ENCODE assay signal across 8 cellular contexts in the genomic region with DNA sequence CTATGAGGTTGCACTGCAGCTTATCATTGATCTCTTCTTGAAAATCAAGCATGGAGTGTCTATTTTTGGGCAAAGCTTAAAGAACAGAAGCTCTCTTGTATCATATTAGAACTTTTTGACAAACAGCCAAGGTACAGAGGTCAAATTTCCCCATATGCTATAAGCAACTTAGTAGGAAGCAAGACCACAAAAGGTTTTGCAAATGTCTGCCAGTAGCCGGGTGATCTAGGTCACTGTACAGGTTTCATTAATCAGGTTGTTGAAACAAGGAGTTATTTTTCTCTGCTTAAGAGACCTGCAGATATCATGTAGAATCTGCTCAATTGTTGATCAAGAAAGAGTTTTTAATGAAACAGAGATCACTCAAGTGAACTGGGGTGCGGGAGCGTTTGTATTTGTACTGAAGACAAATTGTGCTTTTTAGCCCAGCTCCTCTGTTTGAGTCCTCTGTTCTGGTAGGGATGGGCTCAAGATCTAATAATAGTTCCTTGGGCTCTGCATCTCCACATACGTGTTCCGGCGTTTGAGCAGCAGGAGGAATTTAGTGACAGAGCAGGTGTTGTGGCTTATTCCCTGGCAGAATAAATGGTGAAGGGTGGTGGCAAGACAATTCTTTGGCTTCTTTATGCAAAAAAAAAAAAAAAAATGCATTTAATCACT. TPM values are rescaled to one million over a fixed set of nuclear protein-coding genes. Genes with fewer than 3 reads are reported as not detected.
DNase-seq lines count a peak whose midpoint lies in the region; ATAC-seq and TF ChIP-seq lines count a peak whose summit lies in the region.

No MANE protein-coding gene starts in this region.

- no peaks in the 10 kb centered on the region for H3K9me3 ChIP-seq in OCI-LY7 (ENCODE audit: low read length)

- no peaks in the 10 kb centered on the region for H3K9me2 ChIP-seq in OCI-LY7 (ENCODE audit: insufficient read depth, low read length)

- CTCF ChIA-PET in OCI-LY7 (lab: Charles Lee; ENCODE audit: unreplicated experiment) = interaction anchor here (0.6 to 1.8 kb wide), 5 partner anchors 83 to 151 kb away, joined by 3 to 9 read pairs (median 4); no protein-coding TSS in a partner anchor

- no peak overlapping the region for H2AFZ ChIP-seq in OCI-LY7 (ENCODE audit: low read length)

- peaks cover 29% of the 10 kb centered on the region for H3K36me3 ChIP-seq in OCI-LY7 (ENCODE audit: insufficient read depth, low read length)

- DNase-seq in T-helper 1 cell = no peak
- no peak for DNase-seq in OCI-LY7 (ENCODE audit: low spot score)
- no peak for DNase-seq in natural killer cell treated with Interleukin-12 subunit alpha and Interleukin-12 subunit beta and Interleukin-15 and Interleukin-18, amount 100 ng/mL, for 72 hours (ENCODE audit: low spot score)
- no peak for DNase-seq in 8988T
- no peak for DNase-seq in NK-92 treated with Interleukin-12 subunit alpha and Interleukin-12 subunit beta, amount 100 ng/mL, for 24 hours (lab: John Stamatoyannopoulos, UW)
- DNase-seq in stimulated activated CD4-positive, alpha-beta T cell treated with anti-CD3 and anti-CD28 coated beads, Interleukin-4, amount 100 ng/mL, for 4 hours = no peak

- H3K4me3 Mint-ChIP-seq in T-helper 1 cell treated with Interleukin-12 subunit alpha and Interleukin-12 subunit beta and Interleukin-4 antibody, amounts not matched to agents 30 μg/mL and 1 μg/mL, for 36 hours = no peak overlapping the region
- peak overlapping the region; percentile 58 for H3K4me3 Mint-ChIP-seq in dendritic cell treated with granulocyte-macrophage colony-stimulating factor and Interleukin-4, amounts not matched to agents 40 ng/mL and 50 ng/mL, for 4 days
- H3K4me3 Mint-ChIP-seq in natural killer cell treated with Interleukin-12 subunit alpha and Interleukin-12 subunit beta and Interleukin-15 and Interleukin-18, amount 100 ng/mL, for 72 hours = no peak overlapping the region

- peak overlapping the region; percentile 39 for H3K27ac Mint-ChIP-seq in T-helper 1 cell treated with Interleukin-12 subunit alpha and Interleukin-12 subunit beta and Interleukin-4 antibody, amounts not matched to agents 30 μg/mL and 1 μg/mL, for 36 hours
- H3K27ac Mint-ChIP-seq in dendritic cell treated with granulocyte-macrophage colony-stimulating factor and Interleukin-4, amounts not matched to agents 40 ng/mL and 50 ng/mL, for 4 days = peak overlapping the region; percentile 100
- H3K27ac Mint-ChIP-seq in natural killer cell treated with Interleukin-12 subunit alpha and Interleukin-12 subunit beta and Interleukin-15 and Interleukin-18, amount 100 ng/mL, for 72 hours = peak overlapping the region; percentile 57 to 98

- ATAC-seq in natural killer cell treated with Interleukin-12 subunit alpha and Interleukin-12 subunit beta and Interleukin-15 and Interleukin-18, amount 100 ng/mL, for 72 hours = no peak

- no peaks in the 10 kb centered on the region for H3K27me3 Mint-ChIP-seq in T-helper 1 cell treated with Interleukin-12 subunit alpha and Interleukin-12 subunit beta and Interleukin-4 antibody, amounts not matched to agents 30 μg/mL and 1 μg/mL, for 36 hours (ENCODE audit: low read depth)
- no peaks in the 10 kb centered on the region for H3K27me3 Mint-ChIP-seq in dendritic cell treated with granulocyte-macrophage colony-stimulating factor and Interleukin-4, amounts not matched to agents 40 ng/mL and 50 ng/mL, for 4 days
- H3K27me3 Mint-ChIP-seq in natural killer cell treated with Interleukin-12 subunit alpha and Interleukin-12 subunit beta and Interleukin-15 and Interleukin-18, amount 100 ng/mL, for 72 hours = peaks cover 0 to 2% of the 10 kb centered on the region in 2 donors

- peaks cover 16% of the 10 kb centered on the region for H4K20me1 ChIP-seq in OCI-LY7 (ENCODE audit: insufficient read depth, low read length)

- BruUV-seq in OCI-LY7 (replicated peaks; lab: Mats Ljungman, UMichigan) = no TSS peak

- POLR2A ChIA-PET in OCI-LY7 (lab: Charles Lee) = interaction anchor here (0.6 to 4.4 kb wide), 10 partner anchors 33 to 380 kb away, joined by 3 to 25 read pairs (median 4); no protein-coding TSS in a partner anchor

- peaks cover 26% of the 10 kb centered on the region for H3K79me2 ChIP-seq in OCI-LY7 (ENCODE audit: insufficient read depth, low read depth, low read length)

- TF ChIP-seq CTCF in OCI-LY7 (conservative IDR thresholded peaks at IDR 0.05; ENCODE audit: low read length) = no peak

- H3K9me3 Mint-ChIP-seq in T-helper 1 cell treated with Interleukin-12 subunit alpha and Interleukin-12 subunit beta and Interleukin-4 antibody, amounts not matched to agents 30 μg/mL and 1 μg/mL, for 36 hours = no peaks in the 10 kb centered on the region
- no peaks in the 10 kb centered on the region for H3K9me3 Mint-ChIP-seq in dendritic cell treated with granulocyte-macrophage colony-stimulating factor and Interleukin-4, amounts not matched to agents 40 ng/mL and 50 ng/mL, for 4 days
- H3K9me3 Mint-ChIP-seq in natural killer cell treated with Interleukin-12 subunit alpha and Interleukin-12 subunit beta and Interleukin-15 and Interleukin-18, amount 100 ng/mL, for 72 hours = no peaks in the 10 kb centered on the region

- intact Hi-C loops in OCI-LY7 (cut with micrococcal nuclease; ENCODE audit: unreplicated experiment) = loop anchor here (1.0 to 5.0 kb wide), 2 partner anchors 140 to 598 kb away; partner anchors contain the start of gene CCDC28A
- intact Hi-C loops in dendritic cell treated with granulocyte-macrophage colony-stimulating factor and Interleukin-4, amounts not matched to agents 40 ng/mL and 50 ng/mL, for 4 days (cut with micrococcal nuclease) = loop anchor here (5.0 to 10.0 kb wide), 5 partner anchors 105 to 1552 kb away; no protein-coding TSS in a partner anchor

- peaks cover 36% of the 10 kb centered on the region for H3K36me3 Mint-ChIP-seq in T-helper 1 cell treated with Interleukin-12 subunit alpha and Interleukin-12 subunit beta and Interleukin-4 antibody, amounts not matched to agents 30 μg/mL and 1 μg/mL, for 36 hours (ENCODE audit: low read depth)
- H3K36me3 Mint-ChIP-seq in dendritic cell treated with granulocyte-macrophage colony-stimulating factor and Interleukin-4, amounts not matched to agents 40 ng/mL and 50 ng/mL, for 4 days (ENCODE audit: low read depth) = peaks cover 51% of the 10 kb centered on the region
- H3K36me3 Mint-ChIP-seq in natural killer cell treated with Interleukin-12 subunit alpha and Interleukin-12 subunit beta and Interleukin-15 and Interleukin-18, amount 100 ng/mL, for 72 hours = peaks cover 7% of the 10 kb centered on the region

- H3K4me1 Mint-ChIP-seq in T-helper 1 cell treated with Interleukin-12 subunit alpha and Interleukin-12 subunit beta and Interleukin-4 antibody, amounts not matched to agents 30 μg/mL and 1 μg/mL, for 36 hours (ENCODE audit: low read depth) = peaks cover 30% of the 10 kb centered on the region
- H3K4me1 Mint-ChIP-seq in dendritic cell treated with granulocyte-macrophage colony-stimulating factor and Interleukin-4, amounts not matched to agents 40 ng/mL and 50 ng/mL, for 4 days (ENCODE audit: low read depth) = peaks cover 15% of the 10 kb centered on the region
- peaks cover 28% of the 10 kb centered on the region in 2 donors for H3K4me1 Mint-ChIP-seq in natural killer cell treated with Interleukin-12 subunit alpha and Interleukin-12 subunit beta and Interleukin-15 and Interleukin-18, amount 100 ng/mL, for 72 hours (ENCODE audit: low read depth in 2 of 2)

- peaks cover 20% of the 10 kb centered on the region for H3K4me1 ChIP-seq in OCI-LY7 (ENCODE audit: insufficient read depth, low read length, poor library complexity, severe bottlenecking)

- H3K4me3 ChIP-seq in OCI-LY7 (ENCODE audit: low read depth, low read length, poor library complexity, severe bottlenecking) = no peak overlapping the region

- H3K27ac ChIP-seq in OCI-LY7 (ENCODE audit: low read depth, low read length, poor library complexity, severe bottlenecking) = no peak overlapping the region

- peak overlapping the region; percentile 21; the same call in 1 of the 2 replicates for H3K4me2 ChIP-seq in OCI-LY7 (ENCODE audit: low read length)

RNA-seq across cellular contexts. Expression of gene CITED2, which starts 4.3 kb away (rescaled TPM):
- 31.2 and 40.1 TPM in 2 replicates for total RNA-seq in OCI-LY7 (2014; rRNA removed; shearing (Covaris generic))
- total RNA-seq in OCI-LY7 (2022) = 27.1 and 35.0 TPM in 2 replicates
- total RNA-seq in natural killer cell treated with Interleukin-12 subunit alpha and Interleukin-12 subunit beta and Interleukin-15 and Interleukin-18, amount 100 ng/mL, for 72 hours = 10 to 100 TPM; 39.0 to 53.5 TPM

Comparison
In these comparisons a context has a peak if more than half of its experiments do, and no peak if none do; other contexts are left out.
1. H3K27ac Mint-ChIP-seq: peak in every context shown above with its lines; median percentile 100 in dendritic cell treated with granulocyte-macrophage colony-stimulating factor and Interleukin-4, amounts not matched to agents 40 ng/mL and 50 ng/mL, for 4 days; 78 in natural killer cell treated with Interleukin-12 subunit alpha and Interleukin-12 subunit beta and Interleukin-15 and Interleukin-18, amount 100 ng/mL, for 72 hours; 39 in T-helper 1 cell treated with Interleukin-12 subunit alpha and Interleukin-12 subunit beta and Interleukin-4 antibody, amounts not matched to agents 30 μg/mL and 1 μg/mL, for 36 hours.